20 cellular contexts compared by ENCODE assay signal in the genomic region with DNA sequence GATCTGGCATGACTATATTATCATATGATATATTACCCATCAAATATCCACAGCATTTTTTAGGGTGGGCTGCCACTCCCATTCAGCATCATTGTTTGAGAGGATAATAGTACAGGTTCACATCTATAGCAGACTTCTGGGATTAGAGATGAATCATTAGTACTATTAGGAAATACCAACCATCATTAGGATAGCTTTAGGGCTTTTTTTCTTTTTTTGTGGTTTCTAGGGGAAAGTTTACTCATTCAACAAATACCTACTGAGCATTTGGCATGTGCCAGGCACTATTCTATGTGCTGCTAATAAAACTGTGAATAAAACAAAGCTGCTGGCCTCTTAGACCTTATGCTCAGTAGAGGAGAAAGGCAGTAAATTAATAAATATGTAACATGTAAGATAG. TPM values are rescaled to one million over a fixed set of nuclear protein-coding genes. Genes with fewer than 3 reads are reported as not detected.
DNase-seq lines count a peak whose midpoint lies in the region; ATAC-seq, FAIRE-seq and TF ChIP-seq lines count a peak whose summit lies in the region.
"Had no signal": no experiment of that assay in that cellular context is flagged by ENCODE, and none has a peak within 500 bp of the region (broad histone marks: within the 10 kb centered on the region; RNA-seq: fewer than 3 reads in every experiment).

No MANE protein-coding gene starts in this region.

- peaks cover 60% of the 10 kb centered on the region for H3K4me1 Mint-ChIP-seq in HFFc6 (ENCODE audit: low read depth)
- H3K4me1 Mint-ChIP-seq in astrocyte (ENCODE audit: low read depth, unreplicated experiment): peaks cover 16% of the 10 kb centered on the region
- H3K4me1 Mint-ChIP-seq in stimulated activated naive CD8-positive, alpha-beta T cell treated with anti-CD3 and anti-CD28 coated beads, Interleukin-15, amount 100 ng/mL, for 72 hours: no peaks in the 10 kb centered on the region
- H3K4me1 Mint-ChIP-seq in mesothelial cell of epicardium: peaks cover 14% of the 10 kb centered on the region

- no peak for ATAC-seq in stimulated activated naive CD8-positive, alpha-beta T cell treated with anti-CD3 and anti-CD28 coated beads, Interleukin-15, amount 100 ng/mL, for 72 hours
- ATAC-seq: body of pancreas; K562; left lobe of liver; naive thymus-derived CD8-positive, alpha-beta T cell had no signal

- no peak overlapping the region for H3K4me2 ChIP-seq in astrocyte (ENCODE audit: low read length)
- H3K4me2 ChIP-seq: hepatocyte had no signal

- H3K27me3 Mint-ChIP-seq in HFFc6 (ENCODE audit: insufficient read depth): peaks cover 2% of the 10 kb centered on the region; the same call in 1 of the 2 replicates
- H3K27me3 Mint-ChIP-seq in astrocyte (ENCODE audit: low read depth, unreplicated experiment): no peaks in the 10 kb centered on the region
- no peaks in the 10 kb centered on the region for H3K27me3 Mint-ChIP-seq in stimulated activated naive CD8-positive, alpha-beta T cell treated with anti-CD3 and anti-CD28 coated beads, Interleukin-15, amount 100 ng/mL, for 72 hours
- no peaks in the 10 kb centered on the region for H3K27me3 Mint-ChIP-seq in mesothelial cell of epicardium (ENCODE audit: low read depth)
- H3K27me3 Mint-ChIP-seq: naive thymus-derived CD8-positive, alpha-beta T cell had no signal

- FAIRE-seq in astrocyte (lab: Jason Lieb, UNC): peak; percentile 9
- FAIRE-seq: GM18507, K562 had no signal

- H3K4me3 ChIP-seq in astrocyte (ENCODE audit: insufficient read depth, low read depth, low read length) (no peak overlapping the region), fibroblast of villous mesenchyme (ENCODE audit: low read depth, low read length) (no peak overlapping the region)
- H3K4me3 ChIP-seq: body of pancreas, hepatocyte, K562 had no signal

- no peak for TF ChIP-seq CTCF in HFFc6 (IDR thresholded peaks at IDR 0.05)
- TF ChIP-seq CTCF in astrocyte (IDR thresholded peaks at IDR 0.05; ENCODE audit: insufficient read depth, low read depth, low read length): no peak
- no peak for TF ChIP-seq CTCF in fibroblast of villous mesenchyme (IDR thresholded peaks at IDR 0.05; ENCODE audit: insufficient read depth, low read depth, low read length)
- no peak for TF ChIP-seq CTCF in mesothelial cell of epicardium (IDR thresholded peaks at IDR 0.05; ENCODE audit: unreplicated experiment)

- no peaks in the 10 kb centered on the region for H3K27me3 ChIP-seq in astrocyte (ENCODE audit: insufficient read depth, low read length)
- H3K27me3 ChIP-seq: body of pancreas, hepatocyte had no signal

- no peaks in the 10 kb centered on the region for H3K9me3 ChIP-seq in astrocyte (ENCODE audit: insufficient read depth, low read depth, low read length)
- H3K9me3 ChIP-seq: body of pancreas had no signal

- H3K79me2 ChIP-seq in astrocyte (ENCODE audit: insufficient read depth, low read length): no peaks in the 10 kb centered on the region
- H3K79me2 ChIP-seq: hepatocyte had no signal

- H3K9me3 Mint-ChIP-seq in HFFc6 (no peaks in the 10 kb centered on the region), astrocyte (ENCODE audit: unreplicated experiment) (no peaks in the 10 kb centered on the region), mesothelial cell of epicardium (peaks cover 11% of the 10 kb centered on the region)
- peaks cover 0 to 5% of the 10 kb centered on the region in 2 donors for H3K9me3 Mint-ChIP-seq in stimulated activated naive CD8-positive, alpha-beta T cell treated with anti-CD3 and anti-CD28 coated beads, Interleukin-15, amount 100 ng/mL, for 72 hours

- H2AFZ ChIP-seq in astrocyte (ENCODE audit: low read depth, low read length): no peak overlapping the region
- H2AFZ ChIP-seq: hepatocyte had no signal

- H3K4me3 Mint-ChIP-seq in HFFc6 (peak overlapping the region; percentile 14; the same call in 1 of the 2 replicates), astrocyte (ENCODE audit: unreplicated experiment) (no peak overlapping the region), mesothelial cell of epicardium (no peak overlapping the region)
- no peak overlapping the region for H3K4me3 Mint-ChIP-seq in stimulated activated naive CD8-positive, alpha-beta T cell treated with anti-CD3 and anti-CD28 coated beads, Interleukin-15, amount 100 ng/mL, for 72 hours
- H3K4me3 Mint-ChIP-seq: naive thymus-derived CD8-positive, alpha-beta T cell had no signal

- H3K27ac ChIP-seq in astrocyte (ENCODE audit: low read depth, low read length): no peak overlapping the region
- peak overlapping the region; percentile 23 for H3K27ac ChIP-seq in substantia nigra (ENCODE audit: low read depth, low read length, poor library complexity, severe bottlenecking)
- H3K27ac ChIP-seq: body of pancreas, hepatocyte, WERI-Rb-1 had no signal

- peaks cover 4% of the 10 kb centered on the region for H3K36me3 ChIP-seq in astrocyte (ENCODE audit: insufficient read depth, low read length)

- H3K36me3 Mint-ChIP-seq in HFFc6 (ENCODE audit: low read depth): peaks cover 21% of the 10 kb centered on the region
- H3K36me3 Mint-ChIP-seq in astrocyte (ENCODE audit: low read depth, unreplicated experiment): no peaks in the 10 kb centered on the region
- peaks cover 20% of the 10 kb centered on the region for H3K36me3 Mint-ChIP-seq in mesothelial cell of epicardium

- DNase-seq in HFFc6: peak; percentile 77
- peak; percentile 59 for DNase-seq in astrocyte (ENCODE audit: low read depth)
- DNase-seq in fibroblast of villous mesenchyme (ENCODE audit: low read depth): peak; percentile 37
- DNase-seq in substantia nigra (lab: John Stamatoyannopoulos, UW): no peak
- no peak for DNase-seq in stimulated activated naive CD8-positive, alpha-beta T cell treated with anti-CD3 and anti-CD28 coated beads, Interleukin-15, amount 100 ng/mL, for 72 hours
- no peak for DNase-seq in germinal center (ENCODE audit: low spot score)
- no peak for DNase-seq in NCI-H82 (lab: John Stamatoyannopoulos, UW)
- DNase-seq in mesothelial cell of epicardium (ENCODE audit: low spot score in 2 of 2, unreplicated experiment in 2 of 2): no peak
- DNase-seq: body of pancreas; effector memory CD4-positive, alpha-beta T cell; naive thymus-derived CD8-positive, alpha-beta T cell; NCI-H1417 treated with DMSO at 0.1 percent for 48 hours; NCI-H510A treated with DMSO at 0.1 percent for 48 hours; OCI-M1; stimulated activated CD8-positive, alpha-beta memory T cell treated with anti-CD3 and anti-CD28 coated beads, Interleukin-4, amount 100 ng/mL, for 48 hours; WERI-Rb-1 had no signal

- H4K20me1 ChIP-seq in astrocyte (ENCODE audit: insufficient read depth, low read length): no peaks in the 10 kb centered on the region

- H3K4me1 ChIP-seq in astrocyte (ENCODE audit: insufficient read depth, low read length): no peaks in the 10 kb centered on the region

- no peak overlapping the region for H3K9ac ChIP-seq in astrocyte (ENCODE audit: low read length)

- peak overlapping the region; percentile 32; the same call in 1 of the 2 replicates for H3K27ac Mint-ChIP-seq in HFFc6
- no peak overlapping the region for H3K27ac Mint-ChIP-seq in astrocyte (ENCODE audit: unreplicated experiment)
- H3K27ac Mint-ChIP-seq in stimulated activated naive CD8-positive, alpha-beta T cell treated with anti-CD3 and anti-CD28 coated beads, Interleukin-15, amount 100 ng/mL, for 72 hours: no peak overlapping the region
- no peak overlapping the region for H3K27ac Mint-ChIP-seq in mesothelial cell of epicardium
- H3K27ac Mint-ChIP-seq: naive thymus-derived CD8-positive, alpha-beta T cell had no signal

RNA-seq across cellular contexts. Expression of gene NHLRC2, which starts 40.6 kb away (rescaled TPM):
- total RNA-seq in HFFc6 (2021; fragmentation: NEBNext Ultra II Directional; extraction: Animal tissue kit (Norgen Biotek cat#: 25700)): 10 to 100 TPM; 24.0 to 27.4 (median 25.9) TPM
- total RNA-seq in astrocyte (15.6 and 16.9 TPM in 2 replicates), fibroblast of villous mesenchyme (14.5 and 18.6 TPM in 2 replicates), mesothelial cell of epicardium (39.9 to 42.7 TPM (median 42.2 TPM) in 3 replicates)

RNA-seq across cellular contexts. Expression of gene DCLRE1A, which starts 41.1 kb away (rescaled TPM):
- 1 to 10 TPM; 4.9 to 6.1 (median 5.4) TPM for total RNA-seq in HFFc6 (2021; fragmentation: NEBNext Ultra II Directional; extraction: Animal tissue kit (Norgen Biotek cat#: 25700))
- total RNA-seq in astrocyte (3.7 and 3.8 TPM in 2 replicates), fibroblast of villous mesenchyme (4.2 and 6.5 TPM in 2 replicates), mesothelial cell of epicardium (6.4 to 6.7 TPM (median 6.4 TPM) in 3 replicates)

Comparison
In these comparisons a context has a peak if more than half of its experiments do, and no peak if none do; other contexts are left out.
1. DNase-seq: peak in HFFc6 (single experiment), astrocyte (single experiment) and fibroblast of villous mesenchyme (single experiment); none in substantia nigra (0 of 49), stimulated activated naive CD8-positive, alpha-beta T cell treated with anti-CD3 and anti-CD28 coated beads, Interleukin-15, amount 100 ng/mL, for 72 hours (0 of 2), germinal center (single experiment), NCI-H82 (single experiment) and mesothelial cell of epicardium (0 of 2).